ENCODE assay signal across 8 cellular contexts in genomic region chr6:28977351-28978136, GRCh38. TPM values are rescaled to one million over a fixed set of nuclear protein-coding genes. Genes with fewer than 3 reads are reported as not detected.
DNase-seq lines count a peak whose midpoint lies in the region; ATAC-seq, FAIRE-seq and TF ChIP-seq lines count a peak whose summit lies in the region.

No MANE protein-coding gene starts in this region.

- H3K4me3 ChIP-seq in GM06990 (replicated peaks; ENCODE audit: low read depth, low read length) (peak overlapping the region; percentile 30), SU-DHL-6 (ENCODE audit: insufficient read depth, low read length, poor library complexity, severe bottlenecking) (no peak overlapping the region), endothelial cell of umbilical vein (replicated peaks in 1 of 3; ENCODE audit: insufficient read depth in 1 of 3, low read depth in 1 of 3, low read length in 3 of 3) (peak overlapping the region; percentile 16 to 44 (median 40)), neutrophil (ENCODE audit: low read depth in 1 of 2, low read length in 1 of 2) (peak overlapping the region; percentile 64 to 65)

- H3K27me3 ChIP-seq in GM06990 (replicated peaks; ENCODE audit: control insufficient read depth, insufficient read depth, low read length): no peaks in the 10 kb centered on the region
- no peaks in the 10 kb centered on the region for H3K27me3 ChIP-seq in SU-DHL-6 (ENCODE audit: low read length)
- H3K27me3 ChIP-seq in endothelial cell of umbilical vein (ENCODE audit: control insufficient read depth in 2 of 2, insufficient read depth in 2 of 2, low read length in 2 of 2): no peaks in the 10 kb centered on the region
- H3K27me3 ChIP-seq in neutrophil: no peaks in the 10 kb centered on the region

- no peak for FAIRE-seq in endothelial cell of umbilical vein (lab: Jason Lieb, UNC)

- ATAC-seq in HG03469 (IDR thresholded peaks at IDR 0.05; ENCODE audit: unreplicated experiment): no peak
- no peak for ATAC-seq in HG02885 (IDR thresholded peaks at IDR 0.05; ENCODE audit: poor library complexity, unreplicated experiment)
- ATAC-seq in GM21825 (IDR thresholded peaks at IDR 0.05; ENCODE audit: unreplicated experiment): no peak

- H3K4me2 ChIP-seq in SU-DHL-6 (ENCODE audit: low read depth, low read length, poor library complexity, severe bottlenecking) (peak overlapping the region; percentile 31), endothelial cell of umbilical vein (ENCODE audit: insufficient read depth, low read length) (peak overlapping the region; percentile 61)

- peak; percentile 59 for DNase-seq in GM06990 (ENCODE audit: extremely low read depth, insufficient read length)
- peak; percentile 37 for DNase-seq in endothelial cell of umbilical vein (ENCODE audit: low read depth, low spot score)
- DNase-seq in globus pallidus (ENCODE audit: low spot score): no peak

- intact Hi-C loops in endothelial cell of umbilical vein (cut with micrococcal nuclease): no loop called here

- H3K9ac ChIP-seq in SU-DHL-6 (ENCODE audit: low read length) (no peak overlapping the region), endothelial cell of umbilical vein (replicated peaks; ENCODE audit: extremely low read depth, insufficient read depth, low read length) (peak overlapping the region; percentile 21)

- CTCF ChIA-PET in endothelial cell of umbilical vein (lab: Charles Lee): interaction anchor here (0.9 to 1.2 kb wide), 2 partner anchors 39 to 140 kb away, joined by 3 to 5 read pairs; no protein-coding TSS in a partner anchor

- BruUV-seq in endothelial cell of umbilical vein (replicated peaks; lab: Mats Ljungman, UMichigan): no TSS peak

- no peaks in the 10 kb centered on the region for H3K79me2 ChIP-seq in SU-DHL-6 (ENCODE audit: insufficient read depth, low read length)
- no peaks in the 10 kb centered on the region for H3K79me2 ChIP-seq in endothelial cell of umbilical vein (ENCODE audit: control insufficient read depth, insufficient read depth, low read length)

- H4K20me1 ChIP-seq in SU-DHL-6 (ENCODE audit: low read depth, low read length): no peaks in the 10 kb centered on the region
- no peaks in the 10 kb centered on the region for H4K20me1 ChIP-seq in endothelial cell of umbilical vein (replicated peaks; ENCODE audit: control insufficient read depth, extremely low read depth, insufficient read depth, low read length)

- H3K36me3 ChIP-seq in GM06990 (ENCODE audit: control insufficient read depth, insufficient read depth, low read length): no peaks in the 10 kb centered on the region
- H3K36me3 ChIP-seq in SU-DHL-6 (ENCODE audit: low read length): no peaks in the 10 kb centered on the region
- no peaks in the 10 kb centered on the region for H3K36me3 ChIP-seq in endothelial cell of umbilical vein (ENCODE audit: control insufficient read depth in 2 of 2, extremely low read depth in 1 of 2, insufficient read depth in 2 of 2, low read length in 2 of 2)
- H3K36me3 ChIP-seq in neutrophil: no peaks in the 10 kb centered on the region

- POLR2A ChIA-PET in endothelial cell of umbilical vein (lab: Charles Lee): no interaction called here

- TF ChIP-seq POLR2A in endothelial cell of umbilical vein (IDR thresholded peaks at IDR 0.05; ENCODE audit: low read depth, low read length): no peak

- H3K27ac ChIP-seq in SU-DHL-6 (ENCODE audit: low read depth, low read length) (no peak overlapping the region), endothelial cell of umbilical vein (ENCODE audit: insufficient read depth, low read depth, low read length) (peak overlapping the region; percentile 22), neutrophil (peak overlapping the region; percentile 48)

- H3K9me3 ChIP-seq in SU-DHL-6 (ENCODE audit: insufficient read depth, low read length) (no peaks in the 10 kb centered on the region), endothelial cell of umbilical vein (replicated peaks; ENCODE audit: control insufficient read depth, insufficient read depth, low read length) (no peaks in the 10 kb centered on the region), neutrophil (no peaks in the 10 kb centered on the region)

- H3K4me1 ChIP-seq in endothelial cell of umbilical vein (ENCODE audit: control insufficient read depth, extremely low read depth, insufficient read depth, low read length) (peaks cover 21% of the 10 kb centered on the region), neutrophil (ENCODE audit: control insufficient read depth in 1 of 2, insufficient read depth in 1 of 2, low read depth in 1 of 2, low read length in 1 of 2) (peaks cover 31 to 38% of the 10 kb centered on the region in 2 experiments)

- no peaks in the 10 kb centered on the region for H3K9me2 ChIP-seq in SU-DHL-6 (replicated peaks; ENCODE audit: insufficient read depth, low read length)

- TF ChIP-seq CTCF in GM06990 (IDR thresholded peaks at IDR 0.05; ENCODE audit: insufficient read depth, low read length, poor library complexity, severe bottlenecking) (no peak), SU-DHL-6 (IDR thresholded peaks at IDR 0.05; ENCODE audit: insufficient read depth, low read length, poor library complexity, severe bottlenecking) (no peak), endothelial cell of umbilical vein (IDR thresholded peaks at IDR 0.05; ENCODE audit: extremely low read depth in 1 of 2, insufficient read depth in 1 of 2, low read depth in 1 of 2, low read length in 2 of 2) (no peak), neutrophil (IDR thresholded peaks at IDR 0.05) (no peak)

- peaks cover 18% of the 10 kb centered on the region for H3F3A ChIP-seq in SU-DHL-6 (ENCODE audit: insufficient read depth)

- dilution Hi-C loops in endothelial cell of umbilical vein (cut with MboI; ENCODE audit: extremely low pct_ligation_motif_present, low sequenced_read_pairs): no loop called here

- H3K9me1 ChIP-seq in endothelial cell of umbilical vein (replicated peaks; ENCODE audit: control insufficient read depth, extremely low read depth, insufficient read depth, low read length): no peaks in the 10 kb centered on the region

- H2AFZ ChIP-seq in SU-DHL-6 (ENCODE audit: low read depth, low read length, severe bottlenecking) (peak overlapping the region; percentile 17), endothelial cell of umbilical vein (ENCODE audit: low read depth, low read length) (peak overlapping the region; percentile 63)

TF ChIP-seq in endothelial cell of umbilical vein, 7 proteins besides CTCF, POLR2A, EP300 and RAD21:
- TF ChIP-seq POLR2AphosphoS5 (IDR thresholded peaks at IDR 0.05; ENCODE audit: insufficient read depth, low read depth, low read length): no peak
- TF ChIP-seq JUN (IDR thresholded peaks at IDR 0.05; ENCODE audit: borderline replicate concordance, insufficient read depth, insufficient read length, low read depth): peak; percentile 39
- TF ChIP-seq FOS (IDR thresholded peaks at IDR 0.05; ENCODE audit: borderline replicate concordance, insufficient read depth, low read length): peak; percentile 51

RNA-seq across cellular contexts. Expression of gene ZNF311, which starts 27.6 kb away (rescaled TPM):
- 0.35 and 0.55 TPM in 2 replicates for total RNA-seq in endothelial cell of umbilical vein
- 0.26 and 0.33 TPM in 2 replicates for polyA plus RNA-seq in endothelial cell of umbilical vein
- 0.31 and 0.38 TPM in 2 replicates for polyA plus RNA-seq in endothelial cell of umbilical vein (2011; cell fraction: cytosol; rRNA removed)
- 1.3 TPM in 2 replicates for polyA plus RNA-seq in endothelial cell of umbilical vein (2011; cell fraction: nucleus; rRNA removed)
- 0.50 and 0.95 TPM in 2 replicates for polyA plus RNA-seq in endothelial cell of umbilical vein (2012)
- polyA minus RNA-seq in endothelial cell of umbilical vein: 0.30 and 0.44 TPM in 2 replicates
- polyA minus RNA-seq in endothelial cell of umbilical vein (2011; cell fraction: cytosol; rRNA and poly(A)+ RNA removed): 0.82 TPM
- polyA minus RNA-seq in endothelial cell of umbilical vein (2011; cell fraction: nucleus; rRNA and poly(A)+ RNA removed): 0.24 and 0.29 TPM in 2 replicates

RNA-seq across cellular contexts. Expression of gene TRIM27, which starts 53.8 kb away (rescaled TPM):
- total RNA-seq in endothelial cell of umbilical vein: 67.5 and 69.2 TPM in 2 replicates
- polyA plus RNA-seq in endothelial cell of umbilical vein: 67.1 and 71.9 TPM in 2 replicates
- 46.7 and 47.8 TPM in 2 replicates for polyA plus RNA-seq in endothelial cell of umbilical vein (2011; cell fraction: cytosol; rRNA removed)
- 101 and 124 TPM in 2 replicates for polyA plus RNA-seq in endothelial cell of umbilical vein (2011; cell fraction: nucleus; rRNA removed)
- polyA plus RNA-seq in endothelial cell of umbilical vein (2012): 38.5 and 44.5 TPM in 2 replicates
- 97.6 and 98.7 TPM in 2 replicates for polyA minus RNA-seq in endothelial cell of umbilical vein
- polyA minus RNA-seq in endothelial cell of umbilical vein (2011; cell fraction: cytosol; rRNA and poly(A)+ RNA removed): 76.8 TPM
- polyA minus RNA-seq in endothelial cell of umbilical vein (2011; cell fraction: nucleus; rRNA and poly(A)+ RNA removed): 57.8 and 68.6 TPM in 2 replicates
